9 cellular contexts compared by ENCODE assay signal in the genomic region with DNA sequence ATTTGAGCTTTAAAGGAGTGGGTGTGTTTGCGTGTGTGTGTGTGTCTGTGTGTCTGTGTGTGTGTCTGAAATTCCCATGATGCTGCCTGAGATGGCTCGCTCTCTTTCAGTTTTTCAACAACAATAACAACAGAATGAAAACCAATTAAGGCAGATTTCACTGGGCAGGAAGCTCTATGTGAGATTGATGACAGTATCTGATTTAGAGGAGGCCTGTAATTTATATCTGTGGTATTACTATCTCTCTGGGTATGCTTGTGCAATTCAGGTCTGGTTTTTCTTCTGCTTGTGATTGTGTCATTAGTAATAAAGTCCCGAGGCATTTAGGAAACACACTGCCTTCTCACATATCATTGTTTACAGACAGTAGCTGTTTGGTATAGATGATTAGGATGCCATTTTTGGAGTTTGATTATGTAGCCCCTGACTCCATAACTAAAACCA.
DNase-seq lines count a peak whose midpoint lies in the region; ATAC-seq, FAIRE-seq and TF ChIP-seq lines count a peak whose summit lies in the region.
"Had no signal": no experiment of that assay in that cellular context is flagged by ENCODE, and none has a peak within 500 bp of the region (broad histone marks: within the 10 kb centered on the region; RNA-seq: fewer than 3 reads in every experiment).

No MANE protein-coding gene starts in this region.

- DNase-seq in A549 (ENCODE audit: low read depth in 1 of 2, low spot score in 1 of 2) = peak in 1 of 2 experiments; percentile 48
- peak; percentile 11 for DNase-seq in H4 (ENCODE audit: low spot score)
- no peak for DNase-seq in activated B cell treated with CpG ODN at 0.5 μM for 24 hours
- DNase-seq in hepatic stellate cell (ENCODE audit: low spot score) = peak; percentile 30
- DNase-seq in H7 = no peak
- no peak for DNase-seq in central memory CD4-positive, alpha-beta T cell
- no peak for DNase-seq in HEK293T (ENCODE audit: extremely low spot score)
- DNase-seq: stimulated activated CD4-positive, alpha-beta T cell treated with anti-CD3 and anti-CD28 coated beads, Interleukin-4, amount 100 ng/mL, for 24 hours had no signal

- no peaks in the 10 kb centered on the region for H3K9me3 Mint-ChIP-seq in activated B cell treated with CpG ODN at 0.5 μM for 24 hours

- H3K36me3 ChIP-seq in H7 (replicated peaks; ENCODE audit: control insufficient read depth, insufficient read depth, low read length) = no peaks in the 10 kb centered on the region; the same call in 1 of the 2 replicates

- ATAC-seq in A549 = no peak
- no peak for ATAC-seq in activated B cell treated with CpG ODN at 0.5 μM for 24 hours (ENCODE audit: low read depth)
- ATAC-seq in GM21825 (IDR thresholded peaks at IDR 0.05; ENCODE audit: unreplicated experiment) = no peak

- H3K27ac Mint-ChIP-seq in activated B cell treated with CpG ODN at 0.5 μM for 24 hours = peak overlapping the region; percentile 33

- no peak for FAIRE-seq in A549 (lab: Jason Lieb, UNC)

- no peaks in the 10 kb centered on the region for H3K27me3 ChIP-seq in H7 (ENCODE audit: control insufficient read depth, insufficient read depth, low read length)

- H3K4me1 Mint-ChIP-seq in activated B cell treated with CpG ODN at 0.5 μM for 24 hours = peaks cover 50% of the 10 kb centered on the region

- POLR2A ChIA-PET in A549 (lab: Yijun Ruan, JAX) (interaction anchor here (0.7 kb wide), 1 partner anchor 16 kb away, joined by 7 read pairs; no protein-coding TSS in a partner anchor), activated B cell treated with CpG ODN at 0.5 μM for 24 hours (lab: Charles Lee) (no interaction called here), HEK293T (lab: Yijun Ruan, JAX) (interaction anchor here (0.7 kb wide), 1 partner anchor 84 kb away, joined by 3 read pairs; no protein-coding TSS in a partner anchor)

- H3K4me3 ChIP-seq in A549 (no peak overlapping the region), H7 (ENCODE audit: insufficient read depth, low read depth, low read length) (no peak overlapping the region)

- H3K4me3 Mint-ChIP-seq in activated B cell treated with CpG ODN at 0.5 μM for 24 hours = no peak overlapping the region

- peaks cover 96% of the 10 kb centered on the region for H3K4me1 ChIP-seq in A549

- WGBS in A549 (ENCODE audit: missing lambda C conversion rate) = 38% methylated on average over 3 of the region's 3 CpGs

- H3K27ac ChIP-seq in A549 = peak overlapping the region; percentile 95 to 97

- 0 out of 5 replicates have a peak, but pooled peaks of 1 of the 2 experiments have one; percentile 34 for TF ChIP-seq EP300 in A549 (IDR thresholded peaks at IDR 0.05)

- TF ChIP-seq POLR2A in A549 (IDR thresholded peaks at IDR 0.05; ENCODE audit: low read length) = no peak

- peaks cover 31% of the 10 kb centered on the region for H3K36me3 Mint-ChIP-seq in activated B cell treated with CpG ODN at 0.5 μM for 24 hours (ENCODE audit: low read depth)

- CTCF ChIA-PET in A549 (lab: Yijun Ruan, JAX) (interaction anchor here (0.7 to 1.4 kb wide), 4 partner anchors 75 to 1112 kb away, joined by 3 to 5 read pairs (median 3); no protein-coding TSS in a partner anchor), activated B cell treated with CpG ODN at 0.5 μM for 24 hours (lab: Charles Lee) (no interaction called here), HEK293T (lab: Yijun Ruan, JAX) (interaction anchor here (0.5 kb wide), 1 partner anchor 670 kb away, joined by 3 read pairs; no protein-coding TSS in a partner anchor)

- intact Hi-C loops in activated B cell treated with CpG ODN at 0.5 μM for 24 hours (cut with micrococcal nuclease) = loop anchor here (5.0 kb wide), 1 partner anchor 52 kb away; no protein-coding TSS in a partner anchor

- H3K4me2 ChIP-seq in A549 = peak overlapping the region; percentile 74

- no peaks in the 10 kb centered on the region for H3K27me3 Mint-ChIP-seq in activated B cell treated with CpG ODN at 0.5 μM for 24 hours

- TF ChIP-seq RAD21 in A549 (conservative IDR thresholded peaks at IDR 0.05 in 1 of 2, IDR thresholded peaks at IDR 0.05 in 1 of 2) = no peak

- no peak for TF ChIP-seq CTCF in A549 (IDR thresholded peaks at IDR 0.05)
- TF ChIP-seq CTCF in activated B cell treated with CpG ODN at 0.5 μM for 24 hours (IDR thresholded peaks at IDR 0.05) = no peak

- no peaks in the 10 kb centered on the region for H3K9me3 ChIP-seq in A549

TF ChIP-seq in A549, 52 proteins besides CTCF, POLR2A, EP300 and RAD21 (continues in another document):
- TF ChIP-seq EHMT2 (IDR thresholded peaks at IDR 0.05; ENCODE audit: low read depth) = no peak
- no peak for TF ChIP-seq CBX2 (IDR thresholded peaks at IDR 0.05; ENCODE audit: borderline replicate concordance, low read depth)
- TF ChIP-seq, protein P1, sequence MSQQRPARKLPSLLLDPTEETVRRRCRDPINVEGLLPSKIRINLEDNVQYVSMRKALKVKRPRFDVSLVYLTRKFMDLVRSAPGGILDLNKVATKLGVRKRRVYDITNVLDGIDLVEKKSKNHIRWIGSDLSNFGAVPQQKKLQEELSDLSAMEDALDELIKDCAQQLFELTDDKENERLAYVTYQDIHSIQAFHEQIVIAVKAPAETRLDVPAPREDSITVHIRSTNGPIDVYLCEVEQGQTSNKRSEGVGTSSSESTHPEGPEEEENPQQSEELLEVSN (IDR thresholded peaks at IDR 0.05; ENCODE audit: borderline replicate concordance, low read depth) = no peak
- TF ChIP-seq TP53 (CRISPR knock-in tag; IDR thresholded peaks at IDR 0.05) = no peak
- no peak for TF ChIP-seq MAFK (IDR thresholded peaks at IDR 0.05; ENCODE audit: partially characterized antibody)
- TF ChIP-seq, protein P2, sequence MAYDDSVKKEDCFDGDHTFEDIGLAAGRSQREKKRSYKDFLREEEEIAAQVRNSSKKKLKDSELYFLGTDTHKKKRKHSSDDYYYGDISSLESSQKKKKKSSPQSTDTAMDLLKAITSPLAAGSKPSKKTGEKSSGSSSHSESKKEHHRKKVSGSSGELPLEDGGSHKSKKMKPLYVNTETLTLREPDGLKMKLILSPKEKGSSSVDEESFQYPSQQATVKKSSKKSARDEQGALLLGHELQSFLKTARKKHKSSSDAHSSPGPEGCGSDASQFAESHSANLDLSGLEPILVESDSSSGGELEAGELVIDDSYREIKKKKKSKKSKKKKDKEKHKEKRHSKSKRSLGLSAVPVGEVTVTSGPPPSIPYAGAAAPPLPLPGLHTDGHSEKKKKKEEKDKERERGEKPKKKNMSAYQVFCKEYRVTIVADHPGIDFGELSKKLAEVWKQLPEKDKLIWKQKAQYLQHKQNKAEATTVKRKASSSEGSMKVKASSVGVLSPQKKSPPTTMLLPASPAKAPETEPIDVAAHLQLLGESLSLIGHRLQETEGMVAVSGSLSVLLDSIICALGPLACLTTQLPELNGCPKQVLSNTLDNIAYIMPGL (CRISPR knock-in tag; IDR thresholded peaks at IDR 0.05; ENCODE audit: borderline replicate concordance) = no peak
- TF ChIP-seq CEBPB (IDR thresholded peaks at IDR 0.05) = peak; percentile 70 to 72; a peak in 3 of 4 replicates
- TF ChIP-seq, protein P3, sequence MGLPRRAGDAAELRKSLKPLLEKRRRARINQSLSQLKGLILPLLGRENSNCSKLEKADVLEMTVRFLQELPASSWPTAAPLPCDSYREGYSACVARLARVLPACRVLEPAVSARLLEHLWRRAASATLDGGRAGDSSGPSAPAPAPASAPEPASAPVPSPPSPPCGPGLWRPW (IDR thresholded peaks at IDR 0.05) = no peak
- TF ChIP-seq FOXS1 (CRISPR knock-in tag; IDR thresholded peaks at IDR 0.05) = no peak
- no peak for TF ChIP-seq ESRRA (IDR thresholded peaks at IDR 0.05; ENCODE audit: borderline replicate concordance, low read length)
- no peak for TF ChIP-seq EHF (CRISPR knock-in tag; IDR thresholded peaks at IDR 0.05)
- no peak for TF ChIP-seq ZFP36 (IDR thresholded peaks at IDR 0.05; ENCODE audit: borderline replicate concordance, partially characterized antibody)

TF ChIP-seq in HEK293T, 16 proteins besides CTCF, POLR2A, EP300 and RAD21:
- TF ChIP-seq SUZ12 (IDR thresholded peaks at IDR 0.05) (no peak), ELF4 (IDR thresholded peaks at IDR 0.05) (no peak), BHLHE40 (IDR thresholded peaks at IDR 0.05; ENCODE audit: borderline replicate concordance) (no peak), HDGF (IDR thresholded peaks at IDR 0.05; ENCODE audit: borderline replicate concordance) (no peak), FOXA1 (IDR thresholded peaks at IDR 0.05) (no peak), PKNOX1 (IDR thresholded peaks at IDR 0.05) (no peak), ARNT (IDR thresholded peaks at IDR 0.05) (no peak), LEF1 (IDR thresholded peaks at IDR 0.05; ENCODE audit: borderline replicate concordance) (no peak), NFRKB (IDR thresholded peaks at IDR 0.05) (no peak), L3MBTL2 (conservative IDR thresholded peaks at IDR 0.05) (no peak), ZNF384 (IDR thresholded peaks at IDR 0.05) (no peak), FOXK2 (IDR thresholded peaks at IDR 0.05) (no peak)
TF ChIP-seq in HEK293T: peak in this region for 0.

Comparison
In these comparisons a context has a peak if more than half of its experiments do, and no peak if none do; other contexts are left out.
1. DNase-seq: peak in H4 (single experiment) and hepatic stellate cell (single experiment); none in activated B cell treated with CpG ODN at 0.5 μM for 24 hours (single experiment), H7 (single experiment), central memory CD4-positive, alpha-beta T cell (single experiment) and HEK293T (single experiment).